ENCODE assay signal across 8 cellular contexts in the genomic region with DNA sequence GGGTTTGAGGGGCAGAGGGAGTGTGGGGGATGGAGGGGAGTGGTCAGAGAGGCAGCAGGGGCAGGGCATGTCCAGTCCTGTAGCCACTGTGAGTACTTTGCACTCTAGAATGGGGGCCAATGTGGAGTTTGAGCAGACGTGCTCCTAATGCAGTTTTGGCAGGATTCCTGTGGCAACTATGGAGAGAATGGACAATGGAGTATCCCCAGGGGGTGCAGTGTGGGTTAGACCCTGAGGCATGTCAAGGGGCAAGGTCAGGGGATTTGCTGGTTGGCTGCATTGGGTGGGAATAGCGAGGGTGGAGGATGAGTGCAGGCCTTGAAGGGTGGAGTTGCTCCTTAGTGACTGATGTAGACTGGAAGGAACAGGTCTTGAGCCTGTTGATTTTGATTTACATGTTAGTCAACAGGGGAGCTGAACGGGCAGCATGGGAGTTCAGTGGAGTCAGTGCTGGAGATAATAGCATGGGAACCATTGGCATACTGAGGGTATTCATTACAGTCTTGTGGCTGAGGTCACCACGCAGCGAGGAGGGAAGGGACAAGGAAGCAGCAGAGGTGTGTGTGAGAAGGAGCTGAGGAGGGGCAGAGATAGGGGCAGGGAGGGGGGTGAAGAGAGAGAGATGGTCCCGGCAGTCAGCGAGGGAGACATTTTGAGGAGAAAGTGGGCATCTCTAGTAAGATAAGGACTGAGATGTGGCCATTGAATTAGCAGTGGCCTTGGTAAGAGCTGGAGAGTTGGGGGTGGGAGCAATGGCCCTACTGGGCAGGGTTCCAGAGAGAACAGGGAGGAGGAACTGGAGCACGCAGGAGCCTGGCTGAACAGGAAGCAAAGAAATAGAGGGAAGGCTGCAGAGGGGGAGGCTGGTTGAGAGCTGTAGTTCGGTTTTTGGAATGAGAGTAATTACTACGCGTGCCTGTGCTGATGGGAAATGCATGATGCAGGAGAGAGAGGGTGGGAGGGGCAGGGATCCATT.
A peak's percentile ranks its signal among the peaks of the same experiment; 100 is the strongest.
DNase-seq lines count a peak whose midpoint lies in the region; ATAC-seq and TF ChIP-seq lines count a peak whose summit lies in the region.

No MANE protein-coding gene starts in this region.

- H3K27ac ChIP-seq in CD8-positive, alpha-beta memory T cell (ENCODE audit: low read depth, low read length): no peak overlapping the region
- H3K27ac ChIP-seq in Panc1 (ENCODE audit: low read length) (peak overlapping the region; percentile 52; the same call in 1 of the 2 replicates), esophagus (ENCODE audit: low read depth in 2 of 2, low read length in 1 of 2) (peak overlapping the region; percentile 59 to 62), neural progenitor cell (no peak overlapping the region)

- peak overlapping the region in 7 of 8 donors; percentile 35 to 94 (median 78) for H3K27ac Mint-ChIP-seq in CD8-positive, alpha-beta memory T cell
- H3K27ac Mint-ChIP-seq in neural progenitor cell: peak overlapping the region; percentile 65

- WGBS in esophagus, 2 donors: 74 to 75% methylated on average over 11 of the region's 11 CpGs

- intact Hi-C loops in Panc1 (cut with micrococcal nuclease; ENCODE audit: unreplicated experiment): no loop called here

- no peaks in the 10 kb centered on the region for H3F3A ChIP-seq in neural progenitor cell (ENCODE audit: low read depth)

- peaks cover 6 to 10% (median 7%) of the 10 kb centered on the region in 3 donors for H3K36me3 Mint-ChIP-seq in CD8-positive, alpha-beta memory T cell
- H3K36me3 Mint-ChIP-seq in neural progenitor cell: peaks cover 5% of the 10 kb centered on the region

- H3K9ac ChIP-seq in neural progenitor cell: no peak overlapping the region

- H2AFZ ChIP-seq in neural progenitor cell (replicated peaks): no peak overlapping the region

- POLR2A ChIA-PET in CD8-positive, alpha-beta memory T cell (lab: Charles Lee): no interaction called here
- POLR2A ChIA-PET in Panc1 (lab: Charles Lee): no interaction called here

- H3K4me1 Mint-ChIP-seq in CD8-positive, alpha-beta memory T cell: peaks cover 79 to 88% (median 81%) of the 10 kb centered on the region in 3 donors
- H3K4me1 Mint-ChIP-seq in neural progenitor cell: peaks cover 35% of the 10 kb centered on the region

- peaks cover 67% of the 10 kb centered on the region for H3K4me1 ChIP-seq in CD8-positive, alpha-beta memory T cell (ENCODE audit: insufficient read depth, low read length)
- H3K4me1 ChIP-seq in Panc1 (ENCODE audit: control insufficient read depth, insufficient read depth, low read length) (peaks cover 14% of the 10 kb centered on the region), esophagus (ENCODE audit: control insufficient read depth in 2 of 2, insufficient read depth in 2 of 2, low read length in 1 of 2) (peaks cover 16 to 29% of the 10 kb centered on the region in 2 donors), neural progenitor cell (peaks cover 25% of the 10 kb centered on the region)

- no peaks in the 10 kb centered on the region for H3K36me3 ChIP-seq in CD8-positive, alpha-beta memory T cell (ENCODE audit: insufficient read depth, low read length)
- H3K36me3 ChIP-seq in Panc1 (ENCODE audit: control insufficient read depth, insufficient read depth, low read length) (no peaks in the 10 kb centered on the region), esophagus (ENCODE audit: control insufficient read depth in 2 of 2, insufficient read depth in 2 of 2, low read length in 1 of 2) (no peaks in the 10 kb centered on the region), neural progenitor cell (no peaks in the 10 kb centered on the region)

- H3K9me3 Mint-ChIP-seq in CD8-positive, alpha-beta memory T cell: peaks cover 4 to 17% (median 13%) of the 10 kb centered on the region in 5 donors
- H3K9me3 Mint-ChIP-seq in neural progenitor cell: peaks cover 20% of the 10 kb centered on the region

- no peaks in the 10 kb centered on the region for H3K27me3 Mint-ChIP-seq in CD8-positive, alpha-beta memory T cell
- H3K27me3 Mint-ChIP-seq in neural progenitor cell (ENCODE audit: insufficient read depth, low read depth): peaks cover 6% of the 10 kb centered on the region

- CTCF ChIA-PET in CD8-positive, alpha-beta memory T cell (lab: Charles Lee): no interaction called here
- CTCF ChIA-PET in Panc1 (lab: Charles Lee): no interaction called here

- no peaks in the 10 kb centered on the region for H3K27me3 ChIP-seq in CD8-positive, alpha-beta memory T cell (ENCODE audit: insufficient read depth, low read length, poor library complexity, severe bottlenecking)
- H3K27me3 ChIP-seq in Panc1 (ENCODE audit: control insufficient read depth, insufficient read depth, low read length): no peaks in the 10 kb centered on the region
- no peaks in the 10 kb centered on the region for H3K27me3 ChIP-seq in esophagus (ENCODE audit: control insufficient read depth in 1 of 2, insufficient read depth in 2 of 2, low read length in 2 of 2)
- H3K27me3 ChIP-seq in neural progenitor cell: no peaks in the 10 kb centered on the region

- no peak for ATAC-seq in Panc1

- peaks cover 49% of the 10 kb centered on the region for H4K20me1 ChIP-seq in neural progenitor cell (ENCODE audit: low read depth)

- no peak for TF ChIP-seq CTCF in Panc1 (IDR thresholded peaks at IDR 0.05)
- TF ChIP-seq CTCF in neural progenitor cell (IDR thresholded peaks at IDR 0.05): no peak
- TF ChIP-seq CTCF in foreskin fibroblast (IDR thresholded peaks at IDR 0.05; ENCODE audit: low read depth, low read length): no peak

- peak overlapping the region; percentile 57 for H3K4me2 ChIP-seq in neural progenitor cell

- no peak for DNase-seq in CD8-positive, alpha-beta memory T cell
- no peak for DNase-seq in Panc1 (ENCODE audit: low read depth, low spot score)
- DNase-seq in neural progenitor cell (ENCODE audit: low spot score): no peak
- no peak for DNase-seq in HuH-7 (ENCODE audit: low spot score)
- DNase-seq in HPDE6-E6E7 (ENCODE audit: extremely low spot score): no peak
- DNase-seq in foreskin fibroblast: no peak
- DNase-seq in NCI-H446 treated with DMSO at 0.1 percent for 48 hours (lab: John Stamatoyannopoulos, UW): no peak

- peaks cover 99% of the 10 kb centered on the region for H3K79me2 ChIP-seq in neural progenitor cell (ENCODE audit: low read depth)

- H3K4me3 ChIP-seq in CD8-positive, alpha-beta memory T cell (ENCODE audit: low read length): no peak overlapping the region
- H3K4me3 ChIP-seq in Panc1 (ENCODE audit: low read depth in 2 of 2, low read length in 2 of 2) (no peak overlapping the region), esophagus (ENCODE audit: low read depth in 1 of 2, low read length in 2 of 2) (no peak overlapping the region), neural progenitor cell (no peak overlapping the region), foreskin fibroblast (ENCODE audit: low read depth in 1 of 2, low read length in 2 of 2) (no peak overlapping the region)

- H3K4me3 Mint-ChIP-seq in CD8-positive, alpha-beta memory T cell: peak overlapping the region in 6 of 7 donors; percentile 22 to 74 (median 52)
- H3K4me3 Mint-ChIP-seq in neural progenitor cell: no peak overlapping the region

- in situ Hi-C loops in Panc1 (cut with HindIII; ENCODE audit: low pct_unique_long_range_greater_than_20kb, low sequenced_read_pairs): no loop called here

- H3K9me3 ChIP-seq in CD8-positive, alpha-beta memory T cell (ENCODE audit: low read length): peaks cover 15% of the 10 kb centered on the region
- H3K9me3 ChIP-seq in Panc1 (ENCODE audit: control insufficient read depth, insufficient read depth, low read depth, low read length) (peaks cover 4% of the 10 kb centered on the region; the same call in 1 of the 2 replicates), esophagus (ENCODE audit: control insufficient read depth in 2 of 2, insufficient read depth in 1 of 2, low read depth in 1 of 2, low read length in 1 of 2) (peaks cover 0 to 5% of the 10 kb centered on the region in 2 donors), neural progenitor cell (ENCODE audit: low read depth) (no peaks in the 10 kb centered on the region)

- BruUV-seq in Panc1 (replicated peaks; lab: Mats Ljungman, UMichigan): no TSS peak

Comparison
In these comparisons a context has a peak if more than half of its experiments do, and no peak if none do; other contexts are left out.
1. H3K27ac ChIP-seq: peak in Panc1 (single experiment) and esophagus (2 of 2); none in CD8-positive, alpha-beta memory T cell (single experiment) and neural progenitor cell (single experiment).